ENCODE assay signal across 8 cellular contexts in genomic region chr4:87014284-87014782, GRCh38.
DNase-seq lines count a peak whose midpoint lies in the region; ATAC-seq, FAIRE-seq and TF ChIP-seq lines count a peak whose summit lies in the region.

No MANE protein-coding gene starts in this region.

- no peaks in the 10 kb centered on the region for H3K9me3 ChIP-seq in SK-N-SH
- H3K9me3 ChIP-seq in psoas muscle, result no peaks in the 10 kb centered on the region
- no peaks in the 10 kb centered on the region for H3K9me3 ChIP-seq in HAP-1

- CTCF ChIA-PET in SK-N-SH (lab: Yijun Ruan, JAX), result no interaction called here

- no peak for ATAC-seq in psoas muscle
- no peak for ATAC-seq in GM18870 (IDR thresholded peaks at IDR 0.05; ENCODE audit: unreplicated experiment)
- no peak for ATAC-seq in GM18858 (IDR thresholded peaks at IDR 0.05; ENCODE audit: unreplicated experiment)

- no peaks in the 10 kb centered on the region for H4K20me1 ChIP-seq in SK-N-SH (ENCODE audit: insufficient read depth)

- H3K4me2 ChIP-seq in SK-N-SH, result peak overlapping the region; percentile 0; the same call in 1 of the 2 replicates

- peaks cover 84% of the 10 kb centered on the region for H3K79me2 ChIP-seq in SK-N-SH (ENCODE audit: insufficient read depth)

- H3K27me3 ChIP-seq in SK-N-SH (ENCODE audit: insufficient read depth) (no peaks in the 10 kb centered on the region), psoas muscle (ENCODE audit: insufficient read depth in 3 of 3, low read length in 2 of 3) (no peaks in the 10 kb centered on the region), HAP-1 (ENCODE audit: low read depth) (no peaks in the 10 kb centered on the region)

- no peaks in the 10 kb centered on the region for H3K36me3 ChIP-seq in SK-N-SH (replicated peaks in 1 of 2; ENCODE audit: control insufficient read depth in 1 of 2, insufficient read depth in 2 of 2, low read length in 1 of 2)
- no peaks in the 10 kb centered on the region for H3K36me3 ChIP-seq in psoas muscle (ENCODE audit: insufficient read depth in 1 of 2, low read depth in 1 of 2)
- no peaks in the 10 kb centered on the region for H3K36me3 ChIP-seq in HAP-1 (replicated peaks)

- peak overlapping the region; percentile 17 to 81; a peak in 3 of 4 replicates for H3K27ac ChIP-seq in SK-N-SH (ENCODE audit: low read depth in 2 of 2, low read length in 1 of 2)
- H3K27ac ChIP-seq in psoas muscle, result peak overlapping the region; percentile 98

- DNase-seq in EH (ENCODE audit: low read depth) (peak; percentile 81), SK-N-SH (no peak), fibroblast of gingiva (ENCODE audit: low read depth) (peak; percentile 50), psoas muscle (no peak), HAP-1 (ENCODE audit: low spot score in 2 of 2) (no peak), H54 (ENCODE audit: insufficient read length, low spot score) (no peak)

- H3K9ac ChIP-seq in SK-N-SH, result no peak overlapping the region

- intact Hi-C loops in psoas muscle (cut with DNase I), result loop anchor here (2.0 to 5.0 kb wide), 2 partner anchors 16 to 33 kb away; no protein-coding TSS in a partner anchor

- no peak for TF ChIP-seq EP300 in SK-N-SH (IDR thresholded peaks at IDR 0.05; ENCODE audit: borderline replicate concordance in 1 of 2, low read depth in 1 of 2, low read length in 1 of 2)

- WGBS in SK-N-SH (ENCODE audit: low lambda C conversion rate), result 60% methylated on average over 2 of the region's 2 CpGs
- WGBS in psoas muscle, 3 donors, result 17 to 42% (median 20%) methylated on average over 2 of the region's 2 CpGs

- TF ChIP-seq POLR2A in H54 (IDR thresholded peaks at IDR 0.05; ENCODE audit: low read depth, low read length), result no peak

- no peak overlapping the region for H3K4me3 ChIP-seq in SK-N-SH (ENCODE audit: low read depth in 2 of 2, low read length in 1 of 2)
- peak overlapping the region; percentile 23 for H3K4me3 ChIP-seq in psoas muscle
- H3K4me3 ChIP-seq in HAP-1, result no peak overlapping the region

- in situ Hi-C loops in HAP-1 (cut with MboI; ENCODE audit: low sequenced_read_pairs), result no loop called here

- H3K9me2 ChIP-seq in SK-N-SH, result no peaks in the 10 kb centered on the region

- H2AFZ ChIP-seq in SK-N-SH (ENCODE audit: low read depth), result no peak overlapping the region

- H3K4me1 ChIP-seq in SK-N-SH (ENCODE audit: control insufficient read depth in 1 of 2, insufficient read depth in 2 of 2, low read depth in 1 of 2, low read length in 1 of 2) (peaks cover 9 to 24% of the 10 kb centered on the region in 2 experiments), psoas muscle (peaks cover 96% of the 10 kb centered on the region), HAP-1 (peaks cover 21% of the 10 kb centered on the region)

- POLR2A ChIA-PET in SK-N-SH (lab: Yijun Ruan, JAX), result interaction anchor here (1.5 kb wide), 1 partner anchor 8 kb away, joined by 3 read pairs; no protein-coding TSS in a partner anchor

- TF ChIP-seq CTCF in SK-N-SH (IDR thresholded peaks at IDR 0.05) (no peak), psoas muscle (IDR thresholded peaks at IDR 0.05) (no peak)

- peaks cover 14% of the 10 kb centered on the region for H3F3A ChIP-seq in SK-N-SH (replicated peaks; ENCODE audit: insufficient read depth)

- TF ChIP-seq RAD21 in SK-N-SH (IDR thresholded peaks at IDR 0.05; ENCODE audit: low read length), result no peak

- no peak for FAIRE-seq in H54 (lab: Jason Lieb, UNC)

TF ChIP-seq in SK-N-SH, 30 proteins besides CTCF, POLR2A, EP300 and RAD21 (continues in another document):
- TF ChIP-seq FOXJ3 (CRISPR knock-in tag; IDR thresholded peaks at IDR 0.05) (no peak), ELF1 (IDR thresholded peaks at IDR 0.05) (no peak), NFIC (IDR thresholded peaks at IDR 0.05; ENCODE audit: borderline replicate concordance) (no peak), TEAD4 (IDR thresholded peaks at IDR 0.05; ENCODE audit: borderline replicate concordance, insufficient read depth) (no peak), EZH2phosphoT487 (IDR thresholded peaks at IDR 0.05; ENCODE audit: borderline replicate concordance, low read depth) (no peak), RCOR1 (IDR thresholded peaks at IDR 0.05; ENCODE audit: low read length) (no peak), NRF1 (IDR thresholded peaks at IDR 0.05; ENCODE audit: low read depth, low read length) (no peak), ZBTB33 (IDR thresholded peaks at IDR 0.05; ENCODE audit: borderline replicate concordance, low read depth) (no peak), IRF3 (IDR thresholded peaks at IDR 0.05; ENCODE audit: low read depth, low read length) (no peak), RFX5 (IDR thresholded peaks at IDR 0.05; ENCODE audit: low read length) (no peak), TCF12 (IDR thresholded peaks at IDR 0.05) (peak; percentile 44; the same call in 1 of the 2 replicates), JUND (IDR thresholded peaks at IDR 0.05) (no peak), SMC3 (IDR thresholded peaks at IDR 0.05; ENCODE audit: low read depth, low read length) (no peak), MAX (IDR thresholded peaks at IDR 0.05; ENCODE audit: low read depth) (no peak), REST (IDR thresholded peaks at IDR 0.05; ENCODE audit: low read depth, low read length) (no peak), RXRA (IDR thresholded peaks at IDR 0.05; ENCODE audit: borderline replicate concordance, low read depth) (no peak), YY1 (IDR thresholded peaks at IDR 0.05; ENCODE audit: low read depth) (no peak), USF1 (IDR thresholded peaks at IDR 0.05; ENCODE audit: borderline replicate concordance, low read depth) (peak; percentile 49; the same call in 1 of the 2 replicates), SIN3A (IDR thresholded peaks at IDR 0.05; ENCODE audit: borderline replicate concordance, low read depth, low read length) (no peak), POLR2AphosphoS5 (IDR thresholded peaks at IDR 0.05; ENCODE audit: low read depth, low read length) (no peak), MEF2A (IDR thresholded peaks at IDR 0.05; ENCODE audit: borderline replicate concordance, low read depth) (no peak)

Comparison
In these comparisons a context has a peak if more than half of its experiments do, and no peak if none do; other contexts are left out.
1. DNase-seq: peak in EH (single experiment) and fibroblast of gingiva (single experiment); none in SK-N-SH (single experiment), psoas muscle (0 of 2), HAP-1 (0 of 2) and H54 (single experiment).